ENCODE assay signal across 3 cellular contexts in the genomic region with DNA sequence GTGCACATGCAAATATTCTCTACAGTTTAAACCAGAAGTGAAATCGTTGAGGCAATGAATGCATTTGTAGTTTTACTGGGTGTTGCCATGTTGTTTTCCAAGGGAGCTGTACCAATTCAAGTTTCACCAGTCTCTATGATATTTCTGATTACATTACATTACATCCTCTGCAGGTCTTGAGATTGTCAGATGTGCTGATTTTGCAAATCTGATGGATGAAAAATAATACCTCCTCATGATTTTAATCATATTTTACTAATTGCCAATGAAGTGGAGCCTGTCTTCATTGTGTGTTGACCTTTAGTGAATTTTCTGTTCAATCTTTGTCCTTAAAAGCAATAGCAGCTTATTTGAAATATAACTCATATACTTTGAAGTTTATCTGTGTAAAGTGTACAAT.
TF ChIP-seq lines count a peak whose summit lies in the region.

No MANE protein-coding gene starts in this region.

TF ChIP-seq in HepG2, 621 proteins besides CTCF, POLR2A, EP300 and RAD21:
- TF ChIP-seq ESRRA (CRISPR knock-in tag; IDR thresholded peaks at IDR 0.05; ENCODE audit: low read depth) (no peak), MAFK (conservative IDR thresholded peaks at IDR 0.05 in 1 of 2, IDR thresholded peaks at IDR 0.05 in 1 of 2; ENCODE audit: low read length in 2 of 2) (peak; percentile 64 to 80), MAFF (IDR thresholded peaks at IDR 0.05; ENCODE audit: low read depth, low read length) (peak; percentile 65)

TF ChIP-seq in A549, 52 proteins besides CTCF, POLR2A, EP300 and RAD21:
- TF ChIP-seq MYC (IDR thresholded peaks at IDR 0.05; ENCODE audit: borderline replicate concordance, low read length) (no peak), NFE2L2 (conservative IDR thresholded peaks at IDR 0.05; ENCODE audit: low read length) (no peak), MAFK (IDR thresholded peaks at IDR 0.05; ENCODE audit: partially characterized antibody) (peak; percentile 79)

TF ChIP-seq in IMR-90, 13 proteins besides CTCF, POLR2A, EP300 and RAD21:
- no peak for TF ChIP-seq MAZ (IDR thresholded peaks at IDR 0.05; ENCODE audit: borderline replicate concordance, low read depth, low read length)
- TF ChIP-seq MAFK (IDR thresholded peaks at IDR 0.05; ENCODE audit: low read depth, low read length): peak; percentile 56; the same call in 1 of the 2 replicates
- TF ChIP-seq, protein P1, sequence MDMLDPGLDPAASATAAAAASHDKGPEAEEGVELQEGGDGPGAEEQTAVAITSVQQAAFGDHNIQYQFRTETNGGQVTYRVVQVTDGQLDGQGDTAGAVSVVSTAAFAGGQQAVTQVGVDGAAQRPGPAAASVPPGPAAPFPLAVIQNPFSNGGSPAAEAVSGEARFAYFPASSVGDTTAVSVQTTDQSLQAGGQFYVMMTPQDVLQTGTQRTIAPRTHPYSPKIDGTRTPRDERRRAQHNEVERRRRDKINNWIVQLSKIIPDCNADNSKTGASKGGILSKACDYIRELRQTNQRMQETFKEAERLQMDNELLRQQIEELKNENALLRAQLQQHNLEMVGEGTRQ (IDR thresholded peaks at IDR 0.05; ENCODE audit: low read depth, low read length): no peak
- TF ChIP-seq NFE2L2 (IDR thresholded peaks at IDR 0.05; ENCODE audit: low read depth, low read length): no peak
TF ChIP-seq in IMR-90: peak in this region for 1.
